In the genomic region with DNA sequence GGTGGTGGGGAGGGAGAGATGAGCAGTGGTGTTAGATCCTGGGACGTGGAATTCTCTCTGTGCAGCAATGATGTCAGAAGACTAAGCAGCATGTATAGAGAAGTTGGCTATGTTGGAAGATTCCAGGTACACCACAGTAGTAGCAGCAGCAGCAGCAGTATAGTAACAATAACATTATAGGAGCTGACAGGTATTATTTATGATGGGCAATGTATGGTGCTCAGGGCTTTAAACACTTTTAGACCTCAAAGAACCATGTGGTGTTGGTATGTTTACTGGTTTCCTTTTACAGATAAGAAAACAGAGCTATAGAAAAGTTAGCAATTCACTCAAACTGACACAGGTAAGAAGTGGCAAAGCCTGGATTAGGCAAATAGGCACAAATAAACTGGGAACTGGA, we compare ENCODE assay signal across 11 cellular contexts.
"Had no signal": no experiment of that assay in that cellular context is flagged by ENCODE, and none has a peak within 500 bp of the region (broad histone marks: within the 10 kb centered on the region; RNA-seq: fewer than 3 reads in every experiment).

No MANE protein-coding gene starts in this region.

- FAIRE-seq: H1, H54 had no signal

- H3K9me3 ChIP-seq: HAP-1 had no signal

- H3K4me2 ChIP-seq: GM23338 had no signal

- DNase-seq: GM23248, GOT3, H7, H9, HCEC 1CT, HFFc6 had no signal

- H2AFZ ChIP-seq: GM23248, GM23338 had no signal

- H3K36me3 ChIP-seq: HAP-1 had no signal

- ATAC-seq: GM23338, HCT116 had no signal

- H3K4me3 ChIP-seq: GM23248, GM23338, HAP-1 had no signal

- H3K27ac ChIP-seq: GM23248 had no signal

- H3K9ac ChIP-seq: GM23248 had no signal
